35 cellular contexts compared by ENCODE assay signal in genomic region chr5:38633505-38633904, GRCh38.
"Had no signal": no experiment of that assay in that cellular context is flagged by ENCODE, and none has a peak within 500 bp of the region (broad histone marks: within the 10 kb centered on the region; RNA-seq: fewer than 3 reads in every experiment).

No MANE protein-coding gene starts in this region.

- H3K36me3 ChIP-seq: MG63 had no signal

- DNase-seq: Kasumi-1, MG63, MM.1S, MV-4-11, NCI-H1048, NCI-H1092, NCI-H1092 treated with DMSO at 0.1 percent for 48 hours, NCI-H1105, NCI-H1105 treated with DMSO at 0.1 percent for 48 hours, NCI-H1417, NCI-H1417 treated with DMSO at 0.1 percent for 48 hours, NCI-H1436, NCI-H1436 treated with DMSO at 0.1 percent for 48 hours, NCI-H146, NCI-H1694, NCI-H1694 treated with DMSO at 0.1 percent for 48 hours, NCI-H187, NCI-H187 treated with DMSO at 0.1 percent for 48 hours, NCI-H1930, NCI-H2029, NCI-H2029 treated with DMSO at 0.1 percent for 48 hours, NCI-H2081, NCI-H2081 treated with DMSO at 0.1 percent for 48 hours, NCI-H2107, NCI-H2171, NCI-H2171 treated with DMSO at 0.1 percent for 48 hours, NCI-H2227 treated with DMSO at 0.1 percent for 48 hours, NCI-H226, NCI-H345, NCI-H446, NCI-H446 treated with DMSO at 0.1 percent for 48 hours, NCI-H510A, NCI-H510A treated with DMSO at 0.1 percent for 48 hours, NCI-H524, NCI-H524 treated with DMSO at 0.1 percent for 48 hours had no signal

- H3K9me3 ChIP-seq: MG63 had no signal

- H3K4me3 ChIP-seq: MG63 had no signal
